Comparison of ENCODE assay signal across 1 cellular context in genomic region chr15:53893468-53893867, GRCh38.
TF ChIP-seq lines count a peak whose summit lies in the region.
"Not testable (repeated sequence)": the region's sequence is repeated elsewhere in the genome, so short reads cannot be mapped to it uniquely, and the experiment has no call there.

No MANE protein-coding gene starts in this region.

TF ChIP-seq in HepG2, 621 proteins besides CTCF, POLR2A, EP300 and RAD21 (continued from another document):
- TF ChIP-seq ZNF160 (CRISPR knock-in tag; IDR thresholded peaks at IDR 0.05) (0 out of 2 replicates have a peak, but pooled peaks have one; percentile 50), ATF2 (CRISPR knock-in tag; IDR thresholded peaks at IDR 0.05) (0 out of 2 replicates have a peak, but pooled peaks have one; percentile 30), NRL (CRISPR knock-in tag; IDR thresholded peaks at IDR 0.05; ENCODE audit: borderline replicate concordance) (0 out of 2 replicates have a peak, but pooled peaks have one; percentile 22), PRDM10 (CRISPR knock-in tag; IDR thresholded peaks at IDR 0.05; ENCODE audit: low read depth) (0 out of 2 replicates have a peak, but pooled peaks have one; percentile 26), ZNF292 (CRISPR knock-in tag; IDR thresholded peaks at IDR 0.05; ENCODE audit: borderline replicate concordance, low read depth) (peak; percentile 98), MXD4 (CRISPR knock-in tag; IDR thresholded peaks at IDR 0.05) (0 out of 2 replicates have a peak, but pooled peaks have one; percentile 22), KAT7 (CRISPR knock-in tag; IDR thresholded peaks at IDR 0.05; ENCODE audit: borderline replicate concordance) (peak; percentile 27; the same call in 1 of the 2 replicates), PITX1 (CRISPR knock-in tag; IDR thresholded peaks at IDR 0.05) (peak; percentile 49; the same call in 1 of the 2 replicates), TEAD3 (CRISPR knock-in tag; optimal IDR thresholded peaks at IDR 0.05; ENCODE audit: borderline replicate concordance) (peak; percentile 38), DRAP1 (CRISPR knock-in tag; IDR thresholded peaks at IDR 0.05) (peak; percentile 30; the same call in 1 of the 2 replicates), ELF1 (CRISPR knock-in tag; IDR thresholded peaks at IDR 0.05) (peak; percentile 53), SOX13 (CRISPR knock-in tag; conservative IDR thresholded peaks at IDR 0.05 in 1 of 2, IDR thresholded peaks at IDR 0.05 in 1 of 2) (peak in 1 of 2 experiments; percentile 66; a peak in 2 of 4 replicates), GATAD1 (CRISPR knock-in tag; IDR thresholded peaks at IDR 0.05) (peak; percentile 52), ZGPAT (CRISPR knock-in tag; IDR thresholded peaks at IDR 0.05) (peak; percentile 71; the same call in 1 of the 2 replicates), SAP130 (CRISPR knock-in tag; IDR thresholded peaks at IDR 0.05; ENCODE audit: low read depth) (peak; percentile 53), SP5 (CRISPR knock-in tag; IDR thresholded peaks at IDR 0.05; ENCODE audit: borderline replicate concordance, low read depth) (peak; percentile 92), ZNF276 (CRISPR knock-in tag; IDR thresholded peaks at IDR 0.05; ENCODE audit: low read depth) (peak; percentile 40; the same call in 1 of the 2 replicates), ZFP1 (CRISPR knock-in tag; IDR thresholded peaks at IDR 0.05) (peak; percentile 42; the same call in 1 of the 2 replicates), HMG20B (CRISPR knock-in tag; conservative IDR thresholded peaks at IDR 0.05) (peak; percentile 39; the same call in 1 of the 2 replicates), AHDC1 (CRISPR knock-in tag; IDR thresholded peaks at IDR 0.05; ENCODE audit: borderline replicate concordance) (peak; percentile 65; the same call in 1 of the 2 replicates), ZNF317 (CRISPR knock-in tag; IDR thresholded peaks at IDR 0.05) (peak; percentile 70; the same call in 1 of the 2 replicates), ERF (CRISPR knock-in tag; IDR thresholded peaks at IDR 0.05) (peak; percentile 66; the same call in 1 of the 2 replicates), MAF1 (CRISPR knock-in tag; IDR thresholded peaks at IDR 0.05; ENCODE audit: borderline replicate concordance) (0 out of 2 replicates have a peak, but pooled peaks have one; percentile 47), FOXJ3 (CRISPR knock-in tag; IDR thresholded peaks at IDR 0.05; ENCODE audit: borderline replicate concordance) (peak; percentile 55; the same call in 1 of the 2 replicates), FOXA3 (CRISPR knock-in tag; IDR thresholded peaks at IDR 0.05) (peak; percentile 89), ZNF605 (CRISPR knock-in tag; IDR thresholded peaks at IDR 0.05) (peak; percentile 70; the same call in 1 of the 2 replicates), FOXP4 (CRISPR knock-in tag; IDR thresholded peaks at IDR 0.05) (peak; percentile 80), ZNF788 (CRISPR knock-in tag; IDR thresholded peaks at IDR 0.05; ENCODE audit: borderline replicate concordance) (peak; percentile 44; the same call in 1 of the 2 replicates), MIER2 (CRISPR knock-in tag; IDR thresholded peaks at IDR 0.05) (peak; percentile 64; the same call in 1 of the 2 replicates), HDAC2 (CRISPR knock-in tag; IDR thresholded peaks at IDR 0.05) (peak; percentile 71), HOXA5 (CRISPR knock-in tag; IDR thresholded peaks at IDR 0.05) (0 out of 2 replicates have a peak, but pooled peaks have one; percentile 40), MIXL1 (CRISPR knock-in tag; IDR thresholded peaks at IDR 0.05) (0 out of 2 replicates have a peak, but pooled peaks have one; percentile 31), FOXK1 (CRISPR knock-in tag; IDR thresholded peaks at IDR 0.05; ENCODE audit: borderline replicate concordance, low read depth) (peak; percentile 83; the same call in 1 of the 2 replicates)
- not testable (repeated sequence) for TF ChIP-seq SOX13 (IDR thresholded peaks at IDR 0.05)
